ENCODE assay signal across 7 cellular contexts in the genomic region with DNA sequence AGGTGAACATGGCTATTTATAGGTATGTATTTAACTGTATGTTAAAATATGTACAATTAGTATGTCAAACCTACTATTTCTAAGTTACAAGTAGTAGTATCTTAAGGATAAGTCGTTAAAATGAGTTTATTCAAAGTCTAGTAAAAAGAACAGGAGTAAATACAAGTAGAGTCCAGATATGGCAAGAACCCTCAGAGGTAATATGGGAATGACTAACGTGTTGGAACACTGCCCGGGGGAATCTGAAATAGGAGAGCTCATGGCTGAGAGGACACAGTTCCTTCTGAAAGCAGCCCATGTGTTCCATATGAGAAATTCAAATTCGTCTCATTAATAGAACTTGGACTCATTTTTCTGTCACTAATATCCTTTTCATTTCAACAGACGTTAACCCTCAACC.
DNase-seq lines count a peak whose midpoint lies in the region; ATAC-seq and TF ChIP-seq lines count a peak whose summit lies in the region.

No MANE protein-coding gene starts in this region.

- no peaks in the 10 kb centered on the region for H3K27me3 ChIP-seq in MG63
- no peaks in the 10 kb centered on the region for H3K27me3 ChIP-seq in right atrium auricular region
- no peaks in the 10 kb centered on the region for H3K27me3 ChIP-seq in upper lobe of right lung
- no peaks in the 10 kb centered on the region for H3K27me3 ChIP-seq in H7 (ENCODE audit: control insufficient read depth, insufficient read depth, low read length)

- no peaks in the 10 kb centered on the region for H3K36me3 ChIP-seq in MG63
- no peaks in the 10 kb centered on the region for H3K36me3 ChIP-seq in right atrium auricular region
- H3K36me3 ChIP-seq in upper lobe of right lung: no peaks in the 10 kb centered on the region
- no peaks in the 10 kb centered on the region for H3K36me3 ChIP-seq in H7 (replicated peaks; ENCODE audit: control insufficient read depth, insufficient read depth, low read length)

- ATAC-seq in upper lobe of right lung (peak; percentile 58), HG02588 (IDR thresholded peaks at IDR 0.05; ENCODE audit: unreplicated experiment) (no peak)

- TF ChIP-seq CTCF in right atrium auricular region (IDR thresholded peaks at IDR 0.05): no peak
- no peak for TF ChIP-seq CTCF in upper lobe of right lung (IDR thresholded peaks at IDR 0.05)

- DNase-seq in MG63: peak; percentile 90
- peak; percentile 42 for DNase-seq in SW480 (ENCODE audit: low spot score)
- DNase-seq in right atrium auricular region (ENCODE audit: low spot score): peak; percentile 77
- DNase-seq in upper lobe of right lung: no peak
- no peak for DNase-seq in H7
- DNase-seq in SKM-1 treated with dmso at 0.1 percent for 144 hours (lab: John Stamatoyannopoulos, UW; ENCODE audit: unreplicated experiment): no peak

- peaks cover 0 to 15% of the 10 kb centered on the region in 2 donors for H3K4me1 ChIP-seq in right atrium auricular region
- no peaks in the 10 kb centered on the region for H3K4me1 ChIP-seq in upper lobe of right lung

- intact Hi-C loops in upper lobe of right lung (cut with DNase I): no loop called here

- H3K27ac ChIP-seq in right atrium auricular region (no peak overlapping the region), upper lobe of right lung (no peak overlapping the region)

- H3K4me3 ChIP-seq in MG63 (no peak overlapping the region), right atrium auricular region (no peak overlapping the region), upper lobe of right lung (no peak overlapping the region), H7 (ENCODE audit: insufficient read depth, low read depth, low read length) (no peak overlapping the region)

- H3K9me3 ChIP-seq in MG63 (no peaks in the 10 kb centered on the region), right atrium auricular region (peaks cover 0 to 7% of the 10 kb centered on the region in 2 donors), upper lobe of right lung (no peaks in the 10 kb centered on the region)

Comparison
In these comparisons a context has a peak if more than half of its experiments do, and no peak if none do; other contexts are left out.
1. DNase-seq: peak in MG63 (single experiment), SW480 (single experiment) and right atrium auricular region (single experiment); none in upper lobe of right lung (single experiment), H7 (single experiment) and SKM-1 treated with dmso at 0.1 percent for 144 hours (single experiment).